Comparison of ENCODE assay signal across 8 cellular contexts in the genomic region with DNA sequence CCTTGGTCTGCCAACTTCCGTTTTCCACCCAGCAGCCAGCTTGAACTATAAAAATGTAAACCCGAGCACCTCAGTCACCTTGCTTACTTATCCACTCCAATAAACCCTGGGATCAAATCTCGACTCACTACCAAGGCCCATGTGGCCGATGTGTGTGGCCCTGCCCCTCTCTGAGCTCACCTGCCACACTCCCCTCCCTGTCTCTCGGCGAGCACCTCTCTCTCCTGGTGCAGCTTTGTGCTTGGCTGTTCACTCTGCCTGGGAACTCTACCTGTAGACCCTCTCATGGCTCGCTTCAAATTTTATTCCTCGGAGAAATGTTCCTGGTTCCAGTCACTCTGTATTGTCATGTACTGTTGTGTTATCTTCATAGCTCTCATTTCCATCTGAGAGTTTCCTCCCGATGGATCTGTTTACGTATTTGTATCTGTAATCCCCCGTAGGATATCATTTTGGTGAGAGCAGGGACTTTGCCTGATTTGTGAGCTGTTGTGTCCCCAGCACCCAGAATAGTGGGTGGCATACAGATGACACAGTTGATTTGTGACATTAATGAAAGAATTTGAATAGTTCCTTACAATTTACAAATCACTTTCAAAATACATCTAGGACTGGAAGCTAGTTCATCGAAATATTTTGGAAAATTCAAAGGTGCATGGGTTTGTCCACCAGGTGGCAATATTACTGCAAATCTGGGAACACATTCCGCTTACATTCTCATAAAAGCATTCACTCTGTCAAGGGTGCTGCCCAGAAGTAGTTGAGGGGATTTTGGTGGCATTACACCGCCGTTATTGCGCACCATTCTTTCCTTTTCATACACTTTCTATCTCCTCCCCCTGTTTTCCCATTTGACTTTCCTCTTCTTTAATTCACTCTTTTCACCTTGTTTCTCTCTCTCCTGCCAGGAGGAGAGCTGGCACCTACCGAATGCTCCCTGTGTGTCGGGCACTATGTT.
DNase-seq lines count a peak whose midpoint lies in the region; ATAC-seq, FAIRE-seq and TF ChIP-seq lines count a peak whose summit lies in the region.

No MANE protein-coding gene starts in this region.

- TF ChIP-seq POLR2A in transverse colon (IDR thresholded peaks at IDR 0.05), result no peak

- TF ChIP-seq EP300 in transverse colon (IDR thresholded peaks at IDR 0.05; ENCODE audit: low read depth), result no peak

- H3K9me3 ChIP-seq in kidney (ENCODE audit: control insufficient read depth in 1 of 2, low read length in 2 of 2), result no peaks in the 10 kb centered on the region
- no peaks in the 10 kb centered on the region for H3K9me3 ChIP-seq in transverse colon

- no peaks in the 10 kb centered on the region for H4K20me1 ChIP-seq in GM23338 (replicated peaks; ENCODE audit: insufficient read depth)

- no peaks in the 10 kb centered on the region for H3K9me2 ChIP-seq in GM23338 (ENCODE audit: insufficient read depth)

- TF ChIP-seq CTCF in C4-2B (conservative IDR thresholded peaks at IDR 0.05) (peak; percentile 91), GM23338 (conservative IDR thresholded peaks at IDR 0.05; ENCODE audit: low read depth in 2 of 2) (peak; percentile 72 to 79), brain (conservative IDR thresholded peaks at IDR 0.05) (peak; percentile 83 to 90), kidney (IDR thresholded peaks at IDR 0.05; ENCODE audit: borderline replicate concordance, extremely low read depth, insufficient read depth) (peak; percentile 77), transverse colon (IDR thresholded peaks at IDR 0.05) (peak; percentile 68 to 72 (median 70))

- peaks cover 4% of the 10 kb centered on the region for H3K4me1 ChIP-seq in GM23338 (ENCODE audit: insufficient read depth)
- H3K4me1 ChIP-seq in kidney (ENCODE audit: control insufficient read depth in 1 of 2, insufficient read depth in 1 of 2, low read depth in 1 of 2, low read length in 2 of 2), result no peaks in the 10 kb centered on the region
- no peaks in the 10 kb centered on the region for H3K4me1 ChIP-seq in transverse colon

- FAIRE-seq in kidney (lab: Jason Lieb, UNC), result peak; percentile 90

- in situ Hi-C loops in transverse colon (cut with MboI; ENCODE audit: low pct_ligation_motif_present in 1 of 4, low pct_unique_long_range_greater_than_20kb in 1 of 4, low sequenced_read_pairs in 3 of 4), result loop anchor here in 1 of 4 donors (25.0 kb wide), 1 partner anchor 437 kb away; no protein-coding TSS in a partner anchor

- H2AFZ ChIP-seq in GM23338, result peak overlapping the region; percentile 40; the same call in 1 of the 2 replicates

- no peaks in the 10 kb centered on the region for H3K27me3 ChIP-seq in GM23338 (ENCODE audit: insufficient read depth)
- no peaks in the 10 kb centered on the region for H3K27me3 ChIP-seq in transverse colon

- H3K9ac ChIP-seq in kidney (ENCODE audit: low read length in 2 of 2), result no peak overlapping the region

- no peak overlapping the region for H3K4me3 Mint-ChIP-seq in GM23338
- H3K4me3 Mint-ChIP-seq in brain, result no peak overlapping the region
- no peak overlapping the region for H3K4me3 Mint-ChIP-seq in activated naive CD8-positive, alpha-beta T cell treated with anti-CD3 and anti-CD28 coated beads, Interleukin-2, amount 50 U/mL, for 24 hours

- intact Hi-C loops in kidney (cut with DNase I), result loop anchor here (10.0 kb wide), 1 partner anchor 309 kb away; no protein-coding TSS in a partner anchor
- intact Hi-C loops in transverse colon (cut with DNase I; ENCODE audit: low total_unique reads), result no loop called here

- H3K4me2 ChIP-seq in GM23338, result no peak overlapping the region

- H3K36me3 ChIP-seq in GM23338 (ENCODE audit: insufficient read depth) (no peaks in the 10 kb centered on the region), kidney (ENCODE audit: control insufficient read depth in 1 of 2, insufficient read depth in 2 of 2, low read length in 2 of 2) (no peaks in the 10 kb centered on the region), transverse colon (no peaks in the 10 kb centered on the region)

- no peaks in the 10 kb centered on the region for H3K36me3 Mint-ChIP-seq in GM23338 (ENCODE audit: low read depth)
- no peaks in the 10 kb centered on the region for H3K36me3 Mint-ChIP-seq in brain
- H3K36me3 Mint-ChIP-seq in activated naive CD8-positive, alpha-beta T cell treated with anti-CD3 and anti-CD28 coated beads, Interleukin-2, amount 50 U/mL, for 24 hours (ENCODE audit: low read depth), result no peaks in the 10 kb centered on the region

- H3K27ac Mint-ChIP-seq in GM23338, result no peak overlapping the region
- H3K27ac Mint-ChIP-seq in brain, result no peak overlapping the region
- no peak overlapping the region for H3K27ac Mint-ChIP-seq in activated naive CD8-positive, alpha-beta T cell treated with anti-CD3 and anti-CD28 coated beads, Interleukin-2, amount 50 U/mL, for 24 hours

- DNase-seq in GM23338 (ENCODE audit: low spot score) (peak; percentile 67), NCI-H510A (lab: John Stamatoyannopoulos, UW) (peak; percentile 25), kidney (no peak), transverse colon (no peak)
- no peak for DNase-seq in activated naive CD8-positive, alpha-beta T cell treated with anti-CD3 and anti-CD28 coated beads, Interleukin-2, amount 50 U/mL, for 24 hours

- peaks cover 20% of the 10 kb centered on the region for H3K4me1 Mint-ChIP-seq in GM23338
- H3K4me1 Mint-ChIP-seq in brain, result no peaks in the 10 kb centered on the region
- H3K4me1 Mint-ChIP-seq in activated naive CD8-positive, alpha-beta T cell treated with anti-CD3 and anti-CD28 coated beads, Interleukin-2, amount 50 U/mL, for 24 hours, result peaks cover 4% of the 10 kb centered on the region

- H3K79me2 ChIP-seq in GM23338 (replicated peaks; ENCODE audit: insufficient read depth), result no peaks in the 10 kb centered on the region

- H3F3A ChIP-seq in GM23338 (replicated peaks; ENCODE audit: low read depth), result no peaks in the 10 kb centered on the region

- H3K9me3 Mint-ChIP-seq in GM23338 (no peaks in the 10 kb centered on the region), brain (peaks cover 0 to 2% (median 0%) of the 10 kb centered on the region in 5 experiments)
- H3K9me3 Mint-ChIP-seq in activated naive CD8-positive, alpha-beta T cell treated with anti-CD3 and anti-CD28 coated beads, Interleukin-2, amount 50 U/mL, for 24 hours, result no peaks in the 10 kb centered on the region

- H3K27me3 Mint-ChIP-seq in GM23338 (ENCODE audit: insufficient read depth, low read depth, poor library complexity) (peaks cover 3% of the 10 kb centered on the region), brain (peaks cover 5% of the 10 kb centered on the region)
- peaks cover 9% of the 10 kb centered on the region for H3K27me3 Mint-ChIP-seq in activated naive CD8-positive, alpha-beta T cell treated with anti-CD3 and anti-CD28 coated beads, Interleukin-2, amount 50 U/mL, for 24 hours

- ATAC-seq in GM23338 (peak; percentile 81), GM21528 (IDR thresholded peaks at IDR 0.05; ENCODE audit: low FRiP score, unreplicated experiment) (no peak)
- no peak for ATAC-seq in activated naive CD8-positive, alpha-beta T cell treated with anti-CD3 and anti-CD28 coated beads, Interleukin-2, amount 50 U/mL, for 24 hours

- 38 to 44% methylated on average over 14 to 18 of the region's 18 CpGs for WGBS in transverse colon (ENCODE audit: low coverage in 1 of 2), 2 donors

- no peak overlapping the region for H3K4me3 ChIP-seq in GM23338
- peak overlapping the region; percentile 3 to 36 for H3K4me3 ChIP-seq in kidney (ENCODE audit: low read length in 2 of 2)
- no peak overlapping the region for H3K4me3 ChIP-seq in transverse colon

- H3K27ac ChIP-seq in C4-2B, result no peak overlapping the region
- H3K27ac ChIP-seq in GM23338 (ENCODE audit: low read depth), result no peak overlapping the region
- H3K27ac ChIP-seq in kidney (ENCODE audit: low read depth in 2 of 2, low read length in 2 of 2), result no peak overlapping the region
- H3K27ac ChIP-seq in transverse colon, result no peak overlapping the region

TF ChIP-seq in GM23338, 12 proteins besides CTCF, POLR2A, EP300 and RAD21:
- TF ChIP-seq EZH2 (IDR thresholded peaks at IDR 0.05; ENCODE audit: low read depth, unreplicated experiment) (no peak), STAT1 (IDR thresholded peaks at IDR 0.05; ENCODE audit: unreplicated experiment) (no peak), NANOG (IDR thresholded peaks at IDR 0.05; ENCODE audit: borderline replicate concordance) (no peak), POLR2AphosphoS5 (IDR thresholded peaks at IDR 0.05; ENCODE audit: low read depth) (no peak)
- TF ChIP-seq, protein P1, sequence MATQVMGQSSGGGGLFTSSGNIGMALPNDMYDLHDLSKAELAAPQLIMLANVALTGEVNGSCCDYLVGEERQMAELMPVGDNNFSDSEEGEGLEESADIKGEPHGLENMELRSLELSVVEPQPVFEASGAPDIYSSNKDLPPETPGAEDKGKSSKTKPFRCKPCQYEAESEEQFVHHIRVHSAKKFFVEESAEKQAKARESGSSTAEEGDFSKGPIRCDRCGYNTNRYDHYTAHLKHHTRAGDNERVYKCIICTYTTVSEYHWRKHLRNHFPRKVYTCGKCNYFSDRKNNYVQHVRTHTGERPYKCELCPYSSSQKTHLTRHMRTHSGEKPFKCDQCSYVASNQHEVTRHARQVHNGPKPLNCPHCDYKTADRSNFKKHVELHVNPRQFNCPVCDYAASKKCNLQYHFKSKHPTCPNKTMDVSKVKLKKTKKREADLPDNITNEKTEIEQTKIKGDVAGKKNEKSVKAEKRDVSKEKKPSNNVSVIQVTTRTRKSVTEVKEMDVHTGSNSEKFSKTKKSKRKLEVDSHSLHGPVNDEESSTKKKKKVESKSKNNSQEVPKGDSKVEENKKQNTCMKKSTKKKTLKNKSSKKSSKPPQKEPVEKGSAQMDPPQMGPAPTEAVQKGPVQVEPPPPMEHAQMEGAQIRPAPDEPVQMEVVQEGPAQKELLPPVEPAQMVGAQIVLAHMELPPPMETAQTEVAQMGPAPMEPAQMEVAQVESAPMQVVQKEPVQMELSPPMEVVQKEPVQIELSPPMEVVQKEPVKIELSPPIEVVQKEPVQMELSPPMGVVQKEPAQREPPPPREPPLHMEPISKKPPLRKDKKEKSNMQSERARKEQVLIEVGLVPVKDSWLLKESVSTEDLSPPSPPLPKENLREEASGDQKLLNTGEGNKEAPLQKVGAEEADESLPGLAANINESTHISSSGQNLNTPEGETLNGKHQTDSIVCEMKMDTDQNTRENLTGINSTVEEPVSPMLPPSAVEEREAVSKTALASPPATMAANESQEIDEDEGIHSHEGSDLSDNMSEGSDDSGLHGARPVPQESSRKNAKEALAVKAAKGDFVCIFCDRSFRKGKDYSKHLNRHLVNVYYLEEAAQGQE (IDR thresholded peaks at IDR 0.05; ENCODE audit: unreplicated experiment), result no peak

Comparison
In these comparisons a context has a peak if more than half of its experiments do, and no peak if none do; other contexts are left out.
1. DNase-seq: peak in GM23338 (single experiment) and NCI-H510A (single experiment); none in kidney (single experiment), transverse colon (single experiment) and activated naive CD8-positive, alpha-beta T cell treated with anti-CD3 and anti-CD28 coated beads, Interleukin-2, amount 50 U/mL, for 24 hours (single experiment).
2. H3K4me3 ChIP-seq: peak in kidney (2 of 2); none in GM23338 (single experiment) and transverse colon (0 of 4).
3. Peak in every context shown above with its lines, with median percentiles within 50 percentile points of each other: CTCF ChIP-seq.